ENCODE assay signal across 16 cellular contexts in genomic region chr12:124837249-124837897, GRCh38. TPM values are rescaled to one million over a fixed set of nuclear protein-coding genes. Genes with fewer than 3 reads are reported as not detected.
DNase-seq lines count a peak whose midpoint lies in the region; ATAC-seq and TF ChIP-seq lines count a peak whose summit lies in the region.
"Had no signal": no experiment of that assay in that cellular context is flagged by ENCODE, and none has a peak within 500 bp of the region (broad histone marks: within the 10 kb centered on the region; RNA-seq: fewer than 3 reads in every experiment).

No MANE protein-coding gene starts in this region.

- DNase-seq in heart left ventricle (no peak), left cardiac atrium (no peak), caudate nucleus (lab: John Stamatoyannopoulos, UW) (no peak), nephron progenitor cell (no peak), transverse colon (no peak), thyroid gland (no peak), mesenteric fat pad (ENCODE audit: low spot score) (no peak), GM03348 (ENCODE audit: low spot score) (no peak)
- DNase-seq: central memory CD4-positive, alpha-beta T cell; effector CD4-positive, alpha-beta T cell; kidney; NCI-H526 treated with DMSO at 0.1 percent for 48 hours; OCI-M1; stimulated activated CD4-positive, alpha-beta T cell treated with anti-CD3 and anti-CD28 coated beads, Interleukin-2, amount 100 ng/mL, for 48 hours had no signal

- H3K9me3 Mint-ChIP-seq in nephron progenitor cell = peaks cover 4% of the 10 kb centered on the region

- in situ Hi-C loops in transverse colon (cut with MboI; ENCODE audit: low pct_ligation_motif_present in 1 of 4, low pct_unique_long_range_greater_than_20kb in 1 of 4, low sequenced_read_pairs in 3 of 4) = no loop called here

- intact Hi-C loops in heart left ventricle (cut with DNase I) (loop anchor here in 1 of 10 donors (5.0 kb wide), 1 partner anchor 50 kb away; no protein-coding TSS in a partner anchor), left cardiac atrium (cut with DNase I) (no loop called here), transverse colon (cut with DNase I; ENCODE audit: low total_unique reads) (no loop called here), thyroid gland (cut with DNase I) (no loop called here)

- H3K4me1 ChIP-seq in heart left ventricle (peaks cover 0 to 43% (median 24%) of the 10 kb centered on the region in 12 donors), transverse colon (peaks cover 7 to 45% (median 33%) of the 10 kb centered on the region in 4 donors), thyroid gland (peaks cover 0 to 9% of the 10 kb centered on the region in 2 donors)

- H3K27me3 Mint-ChIP-seq in nephron progenitor cell (ENCODE audit: low read depth, poor library complexity) = no peaks in the 10 kb centered on the region

- peaks cover 4% of the 10 kb centered on the region for H3K36me3 Mint-ChIP-seq in nephron progenitor cell (ENCODE audit: low read depth)

- H3K9me3 ChIP-seq in heart left ventricle (no peaks in the 10 kb centered on the region), transverse colon (no peaks in the 10 kb centered on the region), thyroid gland (no peaks in the 10 kb centered on the region)
- H3K9me3 ChIP-seq: mucosa of descending colon, neutrophil had no signal

- no peak overlapping the region for H3K4me3 ChIP-seq in heart left ventricle
- no peak overlapping the region for H3K4me3 ChIP-seq in transverse colon
- H3K4me3 ChIP-seq in thyroid gland (replicated peaks in 1 of 3) = no peak overlapping the region
- H3K4me3 ChIP-seq: mucosa of descending colon had no signal

- H3K27ac Mint-ChIP-seq in nephron progenitor cell = peak overlapping the region; percentile 30

- H3K36me3 ChIP-seq in heart left ventricle = no peaks in the 10 kb centered on the region
- no peaks in the 10 kb centered on the region for H3K36me3 ChIP-seq in transverse colon
- no peaks in the 10 kb centered on the region for H3K36me3 ChIP-seq in thyroid gland
- H3K36me3 ChIP-seq: neutrophil had no signal

- TF ChIP-seq CTCF in heart left ventricle (IDR thresholded peaks at IDR 0.05) = no peak
- TF ChIP-seq CTCF in nephron progenitor cell (IDR thresholded peaks at IDR 0.05) = no peak
- no peak for TF ChIP-seq CTCF in transverse colon (IDR thresholded peaks at IDR 0.05)
- no peak for TF ChIP-seq CTCF in thyroid gland (IDR thresholded peaks at IDR 0.05)

- TF ChIP-seq EP300 in transverse colon (IDR thresholded peaks at IDR 0.05; ENCODE audit: low read depth) = no peak

- H3K4me3 Mint-ChIP-seq in nephron progenitor cell = no peak overlapping the region

- H3K27ac ChIP-seq in heart left ventricle (peak overlapping the region in 10 of 12 donors; percentile 40 to 82 (median 71)), caudate nucleus (ENCODE audit: low read depth, low read length) (peak overlapping the region; percentile 64), transverse colon (peak overlapping the region; percentile 57 to 83 (median 77)), thyroid gland (no peak overlapping the region)
- H3K27ac ChIP-seq: neutrophil had no signal

- H3K4me1 Mint-ChIP-seq in nephron progenitor cell = peaks cover 48% of the 10 kb centered on the region

- H3K27me3 ChIP-seq in heart left ventricle = no peaks in the 10 kb centered on the region
- H3K27me3 ChIP-seq in transverse colon = no peaks in the 10 kb centered on the region
- H3K27me3 ChIP-seq in thyroid gland = no peaks in the 10 kb centered on the region
- H3K27me3 ChIP-seq: neutrophil had no signal

- TF ChIP-seq POLR2A in heart left ventricle (IDR thresholded peaks at IDR 0.05) (no peak), transverse colon (IDR thresholded peaks at IDR 0.05) (no peak), thyroid gland (IDR thresholded peaks at IDR 0.05) (no peak)

- no peak for ATAC-seq in heart left ventricle
- no peak for ATAC-seq in left cardiac atrium

- 83 to 91% (median 89%) methylated on average over 4 of the region's 4 CpGs for WGBS in heart left ventricle, 4 donors
- WGBS in transverse colon (ENCODE audit: low coverage in 1 of 2), 2 donors = 72% methylated on average over 4 of the region's 4 CpGs; no CpG with 5 or more reads in 1 of the 2 donors
- WGBS in thyroid gland, 2 donors = 86 to 87% methylated on average over 4 of the region's 4 CpGs

RNA-seq across cellular contexts. Expression of gene SCARB1, which starts 26.3 kb away (rescaled TPM):
- 10 to 100 TPM in 8 of 9 donors, 1 to 10 TPM in 1; 6.9 to 21.7 (median 15.2) TPM for total RNA-seq in heart left ventricle
- 1 to 10 TPM; 8.3 to 8.8 TPM for polyA plus RNA-seq in heart left ventricle
- 10 to 100 TPM; 26.2 to 31.3 TPM for total RNA-seq in left cardiac atrium
- total RNA-seq in transverse colon = 100 to 1,000 TPM in 1 of 4 donors, 10 to 100 TPM in 3; 33.7 to 252 (median 43.6) TPM
- 10 to 100 TPM; 10.9 to 16.0 (median 15.4) TPM for total RNA-seq in thyroid gland
- 135 TPM for total RNA-seq in mesenteric fat pad

Comparison
In these comparisons a context has a peak if more than half of its experiments do, and no peak if none do; other contexts are left out.
1. H3K27ac ChIP-seq: peak in heart left ventricle (10 of 12), caudate nucleus (single experiment) and transverse colon (4 of 4); none in thyroid gland (0 of 3).